ENCODE assay signal across 17 cellular contexts in genomic region chr15:38894260-38894948, GRCh38.
DNase-seq lines count a peak whose midpoint lies in the region; TF ChIP-seq lines count a peak whose summit lies in the region.
"Had no signal": no experiment of that assay in that cellular context is flagged by ENCODE, and none has a peak within 500 bp of the region (broad histone marks: within the 10 kb centered on the region; RNA-seq: fewer than 3 reads in every experiment).

No MANE protein-coding gene starts in this region.

- H3K4me1 ChIP-seq in SJCRH30 (peaks cover 33% of the 10 kb centered on the region), trophoblast cell (ENCODE audit: control insufficient read depth in 1 of 2, insufficient read depth in 2 of 2, low read length in 2 of 2) (peaks cover 0 to 2% of the 10 kb centered on the region in 2 experiments)

- peak overlapping the region; percentile 10 for H4K91ac ChIP-seq in trophoblast cell (ENCODE audit: low read depth, low read length)

- peaks cover 1% of the 10 kb centered on the region for H3K79me1 ChIP-seq in trophoblast cell (ENCODE audit: low read length)

- H4K8ac ChIP-seq in trophoblast cell (ENCODE audit: low read depth, low read length) = no peak overlapping the region

- no peak overlapping the region for H2AK5ac ChIP-seq in trophoblast cell (ENCODE audit: low read length)

- no peak overlapping the region for H4K12ac ChIP-seq in trophoblast cell (ENCODE audit: low read depth, low read length)

- no CpG with 5 or more reads among the region's 2 CpGs for WGBS in trophoblast cell (ENCODE audit: extremely low coverage, insufficient coverage, insufficient read length)

- H3K27ac ChIP-seq in SJCRH30 = peak overlapping the region; percentile 63
- no peak overlapping the region for H3K27ac ChIP-seq in trophoblast cell (ENCODE audit: low read depth, low read length)
- H3K27ac ChIP-seq: thoracic aorta had no signal

- CTCF ChIA-PET in activated CD4-positive, alpha-beta T cell treated with anti-CD3 and anti-CD28 coated beads, Interleukin-2, amount 10 ng/mL, durations not matched to agents 7 days and 5 days (lab: Charles Lee) = interaction anchor here (0.8 kb wide), 1 partner anchor 103 kb away, joined by 3 read pairs; no protein-coding TSS in a partner anchor

- no peaks in the 10 kb centered on the region for H3K36me3 Mint-ChIP-seq in activated CD4-positive, alpha-beta T cell treated with anti-CD3 and anti-CD28 coated beads, Interleukin-2, amount 10 ng/mL, durations not matched to agents 7 days and 5 days (ENCODE audit: low read depth)

- H3K4me1 Mint-ChIP-seq in activated CD4-positive, alpha-beta T cell treated with anti-CD3 and anti-CD28 coated beads, Interleukin-2, amount 10 ng/mL, durations not matched to agents 7 days and 5 days = no peaks in the 10 kb centered on the region
- H3K4me1 Mint-ChIP-seq: neural crest cell had no signal

- no peak overlapping the region for H3K4me3 ChIP-seq in SJCRH30
- H3K4me3 ChIP-seq in fibroblast of mammary gland (ENCODE audit: control insufficient read depth, low read depth, low read length) = no peak overlapping the region
- no peak overlapping the region for H3K4me3 ChIP-seq in trophoblast cell (ENCODE audit: low read depth, low read length)
- H3K4me3 ChIP-seq: thoracic aorta had no signal

- H3K4ac ChIP-seq in trophoblast cell (ENCODE audit: low read depth, low read length) = no peak overlapping the region

- no peak overlapping the region for H3K18ac ChIP-seq in trophoblast cell (ENCODE audit: low read length)

- H3K27me3 Mint-ChIP-seq in activated CD4-positive, alpha-beta T cell treated with anti-CD3 and anti-CD28 coated beads, Interleukin-2, amount 10 ng/mL, durations not matched to agents 7 days and 5 days = no peaks in the 10 kb centered on the region

- H3K14ac ChIP-seq in trophoblast cell (ENCODE audit: low read length) = no peak overlapping the region

- H3K9me3 Mint-ChIP-seq in activated CD4-positive, alpha-beta T cell treated with anti-CD3 and anti-CD28 coated beads, Interleukin-2, amount 10 ng/mL, durations not matched to agents 7 days and 5 days = no peaks in the 10 kb centered on the region
- H3K9me3 Mint-ChIP-seq: activated CD8-positive, alpha-beta T cell treated with anti-CD3 and anti-CD28 coated beads for 36 hours had no signal

- no peak overlapping the region for H2AFZ ChIP-seq in trophoblast cell (ENCODE audit: insufficient read depth, low read length, poor library complexity)

- no peaks in the 10 kb centered on the region for H3K79me2 ChIP-seq in trophoblast cell (ENCODE audit: control insufficient read depth, insufficient read depth, low read length, poor library complexity)

- H2BK120ac ChIP-seq in trophoblast cell (ENCODE audit: insufficient read depth, low read length, poor library complexity) = no peak overlapping the region

- no peak overlapping the region for H3K4me3 Mint-ChIP-seq in activated CD4-positive, alpha-beta T cell treated with anti-CD3 and anti-CD28 coated beads, Interleukin-2, amount 10 ng/mL, durations not matched to agents 7 days and 5 days
- H3K4me3 Mint-ChIP-seq: activated CD8-positive, alpha-beta T cell treated with anti-CD3 and anti-CD28 coated beads for 36 hours; neural crest cell had no signal

- H3K36me3 ChIP-seq in SJCRH30 (no peaks in the 10 kb centered on the region), trophoblast cell (ENCODE audit: control insufficient read depth in 1 of 2, insufficient read depth in 2 of 2, low read length in 2 of 2) (no peaks in the 10 kb centered on the region)
- H3K36me3 ChIP-seq: thoracic aorta had no signal

- DNase-seq in EH (ENCODE audit: low read depth) (peak; percentile 98), SJCRH30 (peak in 1 of 2 experiments; percentile 37), fibroblast of mammary gland (ENCODE audit: low read depth) (peak; percentile 98), trophoblast cell (peak in 1 of 2 donors; percentile 35), NCI-H1694 (lab: John Stamatoyannopoulos, UW) (no peak), cerebellar cortex (ENCODE audit: low spot score) (no peak), NCI-H2196 (lab: John Stamatoyannopoulos, UW; ENCODE audit: unreplicated experiment) (no peak)
- no peak for DNase-seq in activated CD4-positive, alpha-beta T cell treated with anti-CD3 and anti-CD28 coated beads, Interleukin-2, amount 10 ng/mL, durations not matched to agents 7 days and 5 days
- DNase-seq: activated CD8-positive, alpha-beta T cell treated with anti-CD3 and anti-CD28 coated beads for 36 hours; central memory CD4-positive, alpha-beta T cell; DMS53; hypothalamus; NCI-H2171; SHP77; stimulated activated CD4-positive, alpha-beta T cell treated with anti-CD3 and anti-CD28 coated beads, Interleukin-4, amount 100 ng/mL, for 24 hours had no signal

- no peak overlapping the region for H3K27ac Mint-ChIP-seq in activated CD4-positive, alpha-beta T cell treated with anti-CD3 and anti-CD28 coated beads, Interleukin-2, amount 10 ng/mL, durations not matched to agents 7 days and 5 days
- H3K27ac Mint-ChIP-seq: activated CD8-positive, alpha-beta T cell treated with anti-CD3 and anti-CD28 coated beads for 36 hours had no signal

- TF ChIP-seq CTCF in fibroblast of mammary gland (conservative IDR thresholded peaks at IDR 0.05; ENCODE audit: control insufficient read depth, insufficient read depth, low read depth, low read length) = no peak

- H2BK5ac ChIP-seq in trophoblast cell (ENCODE audit: low read depth, low read length, poor library complexity) = no peak overlapping the region

- H2BK12ac ChIP-seq in trophoblast cell (ENCODE audit: low read length) = no peak overlapping the region

- H3K9me3 ChIP-seq in SJCRH30 (replicated peaks) (peaks cover 8% of the 10 kb centered on the region; the same call in 1 of the 2 replicates), trophoblast cell (ENCODE audit: insufficient read depth, low read depth, low read length) (no peaks in the 10 kb centered on the region)
- H3K9me3 ChIP-seq: thoracic aorta had no signal

- no peak overlapping the region for H3K9ac ChIP-seq in trophoblast cell (ENCODE audit: low read length)

- H3K23ac ChIP-seq in trophoblast cell (ENCODE audit: low read length) = no peak overlapping the region

- no peak overlapping the region for H3K4me2 ChIP-seq in trophoblast cell (ENCODE audit: low read length)

- H3K27me3 ChIP-seq in SJCRH30 (no peaks in the 10 kb centered on the region), trophoblast cell (ENCODE audit: insufficient read depth, low read length) (no peaks in the 10 kb centered on the region)

- POLR2A ChIA-PET in activated CD4-positive, alpha-beta T cell treated with anti-CD3 and anti-CD28 coated beads, Interleukin-2, amount 10 ng/mL, durations not matched to agents 7 days and 5 days (lab: Charles Lee) = no interaction called here

Comparison
In these comparisons a context has a peak if more than half of its experiments do, and no peak if none do; other contexts are left out.
1. DNase-seq: peak in EH (single experiment) and fibroblast of mammary gland (single experiment); none in NCI-H1694 (single experiment), activated CD4-positive, alpha-beta T cell treated with anti-CD3 and anti-CD28 coated beads, Interleukin-2, amount 10 ng/mL, durations not matched to agents 7 days and 5 days (single experiment), cerebellar cortex (single experiment) and NCI-H2196 (single experiment).